ENCODE assay signal across 21 cellular contexts in the genomic region with DNA sequence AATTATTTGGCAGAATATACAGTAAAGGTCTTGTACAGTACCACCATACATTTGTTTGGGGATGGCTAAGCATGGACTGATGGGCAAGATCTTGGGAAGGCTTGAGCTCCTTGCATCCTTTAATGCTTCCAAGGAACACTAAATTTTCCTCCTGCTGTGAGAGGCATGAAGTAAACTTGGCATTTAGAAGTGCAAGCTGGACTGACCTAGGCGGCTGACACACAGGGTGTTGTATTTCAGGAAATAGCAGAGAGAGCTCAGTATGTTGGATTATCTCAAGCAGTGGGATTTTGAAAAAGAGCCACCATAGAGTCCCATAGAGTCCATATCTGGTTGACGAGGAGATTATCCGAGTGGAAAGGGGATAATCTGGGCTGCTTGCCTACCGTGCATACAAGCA.
DNase-seq lines count a peak whose midpoint lies in the region; ATAC-seq and TF ChIP-seq lines count a peak whose summit lies in the region.
"Had no signal": no experiment of that assay in that cellular context is flagged by ENCODE, and none has a peak within 500 bp of the region (broad histone marks: within the 10 kb centered on the region; RNA-seq: fewer than 3 reads in every experiment).

No MANE protein-coding gene starts in this region.

- DNase-seq in NCI-H82 (lab: John Stamatoyannopoulos, UW) (peak; percentile 89), WERI-Rb-1 (peak; percentile 31), esophagus muscularis mucosa (ENCODE audit: extremely low spot score) (peak; percentile 47), SJCRH30 (no peak)
- no peak for DNase-seq in stimulated activated naive B cell treated with anti-CD40 and anti-IgM and Interleukin-4, amounts not matched to agents 10 μg/mL and 1 μg/mL and 100 μg/mL, for 72 hours
- no peak for DNase-seq in NK-92 treated with Interleukin-12 subunit alpha and Interleukin-12 subunit beta, amount 100 ng/mL, for 24 hours (lab: John Stamatoyannopoulos, UW)
- DNase-seq: ACHN; BE2C; C1 segment of cervical spinal cord; CD4-positive, CD25-positive, alpha-beta regulatory T cell; CD8-positive, alpha-beta memory T cell; COR-L47; DMS 273 treated with DMSO at 0.1 percent for 48 hours; DMS53; DND-41; EL; GOT3; H7; HFFc6 had no signal

- no peak overlapping the region for H3K4me3 ChIP-seq in WERI-Rb-1 (ENCODE audit: low read depth, low read length)
- H3K4me3 ChIP-seq in esophagus muscularis mucosa, result no peak overlapping the region
- H3K4me3 ChIP-seq in SJCRH30, result no peak overlapping the region
- H3K4me3 ChIP-seq: GM12878 had no signal

- no peaks in the 10 kb centered on the region for H3K36me3 ChIP-seq in WERI-Rb-1
- no peaks in the 10 kb centered on the region for H3K36me3 ChIP-seq in esophagus muscularis mucosa
- H3K36me3 ChIP-seq in SJCRH30, result no peaks in the 10 kb centered on the region
- H3K36me3 ChIP-seq: BE2C had no signal

- H3K4me1 Mint-ChIP-seq in stimulated activated naive B cell treated with anti-CD40 and anti-IgM and Interleukin-4, amounts not matched to agents 10 μg/mL and 1 μg/mL and 100 μg/mL, for 72 hours, result no peaks in the 10 kb centered on the region
- H3K4me1 Mint-ChIP-seq: CD4-positive, CD25-positive, alpha-beta regulatory T cell had no signal

- no peak for TF ChIP-seq POLR2A in esophagus muscularis mucosa (IDR thresholded peaks at IDR 0.05; ENCODE audit: low read depth)

- no peaks in the 10 kb centered on the region for H3K27me3 Mint-ChIP-seq in stimulated activated naive B cell treated with anti-CD40 and anti-IgM and Interleukin-4, amounts not matched to agents 10 μg/mL and 1 μg/mL and 100 μg/mL, for 72 hours
- H3K27me3 Mint-ChIP-seq: CD4-positive, CD25-positive, alpha-beta regulatory T cell; CD8-positive, alpha-beta memory T cell had no signal

- ATAC-seq in stimulated activated naive B cell treated with anti-CD40 and anti-IgM and Interleukin-4, amounts not matched to agents 10 μg/mL and 1 μg/mL and 100 μg/mL, for 72 hours (replicated peaks), result no peak
- ATAC-seq: GM12878, HCT116 had no signal

- TF ChIP-seq CTCF in WERI-Rb-1 (IDR thresholded peaks at IDR 0.05; ENCODE audit: low read depth, low read length) (no peak), esophagus muscularis mucosa (IDR thresholded peaks at IDR 0.05) (no peak)

- no peaks in the 10 kb centered on the region for H3K36me3 Mint-ChIP-seq in stimulated activated naive B cell treated with anti-CD40 and anti-IgM and Interleukin-4, amounts not matched to agents 10 μg/mL and 1 μg/mL and 100 μg/mL, for 72 hours
- H3K36me3 Mint-ChIP-seq: CD4-positive, CD25-positive, alpha-beta regulatory T cell had no signal

- H3K27ac ChIP-seq in WERI-Rb-1 (no peak overlapping the region), esophagus muscularis mucosa (replicated peaks in 1 of 4) (no peak overlapping the region), SJCRH30 (no peak overlapping the region)

- TF ChIP-seq EP300 in esophagus muscularis mucosa (IDR thresholded peaks at IDR 0.05), result no peak

- H3K4me3 Mint-ChIP-seq in stimulated activated naive B cell treated with anti-CD40 and anti-IgM and Interleukin-4, amounts not matched to agents 10 μg/mL and 1 μg/mL and 100 μg/mL, for 72 hours, result no peak overlapping the region
- H3K4me3 Mint-ChIP-seq: CD4-positive, CD25-positive, alpha-beta regulatory T cell; CD8-positive, alpha-beta memory T cell; HFFc6 had no signal

- no peaks in the 10 kb centered on the region for H3K4me1 ChIP-seq in esophagus muscularis mucosa
- H3K4me1 ChIP-seq in SJCRH30, result no peaks in the 10 kb centered on the region
- H3K4me1 ChIP-seq: BE2C had no signal

- intact Hi-C loops in esophagus muscularis mucosa (cut with DNase I), result no loop called here

- H3K27me3 ChIP-seq in WERI-Rb-1 (ENCODE audit: insufficient read depth, low read depth, severe bottlenecking) (no peaks in the 10 kb centered on the region), esophagus muscularis mucosa (peaks cover 0 to 3% (median 0%) of the 10 kb centered on the region in 4 donors), SJCRH30 (no peaks in the 10 kb centered on the region)
- H3K27me3 ChIP-seq: BE2C had no signal

- H3K9me3 ChIP-seq in WERI-Rb-1 (ENCODE audit: severe bottlenecking) (no peaks in the 10 kb centered on the region), esophagus muscularis mucosa (peaks cover 0 to 8% (median 0%) of the 10 kb centered on the region in 4 donors), SJCRH30 (replicated peaks) (no peaks in the 10 kb centered on the region)
- H3K9me3 ChIP-seq: BE2C had no signal

- WGBS in esophagus muscularis mucosa, result 73% methylated on average over 4 of the region's 4 CpGs

- H3K9me3 Mint-ChIP-seq in stimulated activated naive B cell treated with anti-CD40 and anti-IgM and Interleukin-4, amounts not matched to agents 10 μg/mL and 1 μg/mL and 100 μg/mL, for 72 hours, result peaks cover 15 to 24% of the 10 kb centered on the region in 2 donors

- H3K27ac Mint-ChIP-seq in stimulated activated naive B cell treated with anti-CD40 and anti-IgM and Interleukin-4, amounts not matched to agents 10 μg/mL and 1 μg/mL and 100 μg/mL, for 72 hours, result no peak overlapping the region
- H3K27ac Mint-ChIP-seq: CD4-positive, CD25-positive, alpha-beta regulatory T cell; CD8-positive, alpha-beta memory T cell; HFFc6 had no signal

Comparison
In these comparisons a context has a peak if more than half of its experiments do, and no peak if none do; other contexts are left out.
1. DNase-seq: peak in NCI-H82 (single experiment), WERI-Rb-1 (single experiment) and esophagus muscularis mucosa (single experiment); none in stimulated activated naive B cell treated with anti-CD40 and anti-IgM and Interleukin-4, amounts not matched to agents 10 μg/mL and 1 μg/mL and 100 μg/mL, for 72 hours (single experiment), NK-92 treated with Interleukin-12 subunit alpha and Interleukin-12 subunit beta, amount 100 ng/mL, for 24 hours (single experiment) and SJCRH30 (0 of 2).